19 cellular contexts compared by ENCODE assay signal in the genomic region with DNA sequence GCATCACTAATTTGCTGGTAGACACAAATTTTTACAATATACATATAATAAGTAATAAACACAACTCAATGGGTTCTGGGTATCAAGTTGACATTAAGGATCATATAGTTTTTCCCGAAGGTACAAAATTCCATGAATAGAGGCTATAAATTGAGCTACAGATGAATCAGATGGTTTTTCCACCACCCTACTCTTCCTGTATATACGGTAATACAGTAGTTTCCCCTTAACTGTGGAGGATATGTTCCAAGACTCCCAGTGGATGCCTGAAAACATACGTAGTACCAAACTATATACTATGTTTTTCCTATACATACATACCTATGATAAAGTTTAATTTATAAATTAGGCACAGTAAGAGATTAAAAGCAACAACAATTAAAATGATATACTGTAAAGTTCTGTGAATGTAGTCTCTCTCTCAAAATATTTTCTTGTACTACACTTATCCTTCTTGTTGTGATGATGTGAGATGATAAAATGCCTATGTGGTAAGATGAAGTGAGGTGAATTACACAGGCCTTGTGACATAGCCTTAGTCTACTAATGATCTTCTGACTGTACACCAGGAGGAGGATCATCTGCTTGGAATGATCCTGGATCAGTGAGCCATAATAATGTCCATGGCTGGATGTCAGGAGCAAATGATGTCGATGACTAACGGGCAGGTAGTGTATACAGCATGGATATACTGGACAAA.
DNase-seq lines count a peak whose midpoint lies in the region; ATAC-seq and TF ChIP-seq lines count a peak whose summit lies in the region.
"Had no signal": no experiment of that assay in that cellular context is flagged by ENCODE, and none has a peak within 500 bp of the region (broad histone marks: within the 10 kb centered on the region; RNA-seq: fewer than 3 reads in every experiment).

No MANE protein-coding gene starts in this region.

- no peaks in the 10 kb centered on the region for H3K4me1 ChIP-seq in psoas muscle
- H3K4me1 ChIP-seq: tibial artery had no signal

- peaks cover 0 to 25% of the 10 kb centered on the region in 2 donors for H3K36me3 ChIP-seq in psoas muscle (ENCODE audit: insufficient read depth in 1 of 2, low read depth in 1 of 2)

- H3K4me3 ChIP-seq in epithelial cell of esophagus (ENCODE audit: low read length) = no peak overlapping the region
- no peak overlapping the region for H3K4me3 ChIP-seq in psoas muscle
- H3K4me3 ChIP-seq: tibial artery had no signal

- no peak for DNase-seq in activated CD8-positive, alpha-beta T cell treated with anti-CD3 and anti-CD28 coated beads for 36 hours
- no peak for DNase-seq in activated CD8-positive, alpha-beta T cell treated with anti-CD3 and anti-CD28 coated beads, Interleukin-2, amount 10 ng/mL, durations not matched to agents 7 days and 5 days
- DNase-seq in HS-5 (ENCODE audit: low read depth) (peak; percentile 33), epithelial cell of esophagus (ENCODE audit: low read depth) (peak; percentile 60), psoas muscle (no peak), NCI-H2029 (lab: John Stamatoyannopoulos, UW) (no peak), NCI-H524 treated with DMSO at 0.1 percent for 48 hours (lab: John Stamatoyannopoulos, UW) (no peak)
- DNase-seq in activated CD4-positive, CD25-positive, alpha-beta regulatory T cell (lab: John Stamatoyannopoulos, UW) = no peak
- DNase-seq: activated CD8-positive, alpha-beta memory T cell treated with anti-CD3 and anti-CD28 coated beads, Interleukin-2, amount 50 U/mL, for 4 hours; DMS153; KG1; NCI-H1105; NCI-H774; T1000; tibial artery had no signal

- no peaks in the 10 kb centered on the region for H3K9me3 ChIP-seq in psoas muscle
- H3K9me3 ChIP-seq: tibial artery had no signal

- H3K27ac Mint-ChIP-seq in activated CD8-positive, alpha-beta T cell treated with anti-CD3 and anti-CD28 coated beads for 36 hours = peak overlapping the region; percentile 26
- H3K27ac Mint-ChIP-seq in activated CD8-positive, alpha-beta T cell treated with anti-CD3 and anti-CD28 coated beads, Interleukin-2, amount 10 ng/mL, durations not matched to agents 7 days and 5 days = no peak overlapping the region
- H3K27ac Mint-ChIP-seq: stimulated activated memory B cell treated with anti-CD40 and anti-IgM and Interleukin-4, amounts not matched to agents 10 μg/mL and 1 μg/mL and 100 μg/mL, for 72 hours had no signal

- WGBS in psoas muscle, 3 donors = 94 to 95% (median 95%) methylated on average over 5 of the region's 5 CpGs

- no peaks in the 10 kb centered on the region for H3K27me3 Mint-ChIP-seq in activated CD8-positive, alpha-beta T cell treated with anti-CD3 and anti-CD28 coated beads for 36 hours
- no peaks in the 10 kb centered on the region for H3K27me3 Mint-ChIP-seq in activated CD8-positive, alpha-beta T cell treated with anti-CD3 and anti-CD28 coated beads, Interleukin-2, amount 10 ng/mL, durations not matched to agents 7 days and 5 days (ENCODE audit: low read depth)
- H3K27me3 Mint-ChIP-seq: stimulated activated memory B cell treated with anti-CD40 and anti-IgM and Interleukin-4, amounts not matched to agents 10 μg/mL and 1 μg/mL and 100 μg/mL, for 72 hours had no signal

- H3K36me3 Mint-ChIP-seq in activated CD8-positive, alpha-beta T cell treated with anti-CD3 and anti-CD28 coated beads for 36 hours (ENCODE audit: low read depth) = peaks cover 5% of the 10 kb centered on the region
- H3K36me3 Mint-ChIP-seq in activated CD8-positive, alpha-beta T cell treated with anti-CD3 and anti-CD28 coated beads, Interleukin-2, amount 10 ng/mL, durations not matched to agents 7 days and 5 days (ENCODE audit: low read depth) = peaks cover 20% of the 10 kb centered on the region

- no peak for TF ChIP-seq CTCF in activated CD8-positive, alpha-beta T cell treated with anti-CD3 and anti-CD28 coated beads for 36 hours (IDR thresholded peaks at IDR 0.05)
- TF ChIP-seq CTCF in epithelial cell of esophagus (IDR thresholded peaks at IDR 0.05; ENCODE audit: insufficient read depth, low read depth, low read length, missing control alignments) (no peak), psoas muscle (IDR thresholded peaks at IDR 0.05) (no peak)

- ATAC-seq in activated CD8-positive, alpha-beta T cell treated with anti-CD3 and anti-CD28 coated beads for 36 hours = no peak
- no peak for ATAC-seq in activated CD8-positive, alpha-beta T cell treated with anti-CD3 and anti-CD28 coated beads, Interleukin-2, amount 10 ng/mL, durations not matched to agents 7 days and 5 days
- ATAC-seq in psoas muscle = peak in 3 of 4 donors; percentile 62 to 75 (median 68)
- ATAC-seq: left lobe of liver; Panc1; SK-N-SH treated with all-trans-retinoic acid at 6 μM for 48 hours; stimulated activated memory B cell treated with anti-CD40 and anti-IgM and Interleukin-4, amounts not matched to agents 10 μg/mL and 1 μg/mL and 100 μg/mL, for 72 hours had no signal

- H3K4me1 Mint-ChIP-seq in activated CD8-positive, alpha-beta T cell treated with anti-CD3 and anti-CD28 coated beads for 36 hours (ENCODE audit: low read depth) = peaks cover 14% of the 10 kb centered on the region
- H3K4me1 Mint-ChIP-seq in activated CD8-positive, alpha-beta T cell treated with anti-CD3 and anti-CD28 coated beads, Interleukin-2, amount 10 ng/mL, durations not matched to agents 7 days and 5 days (ENCODE audit: low read depth) = no peaks in the 10 kb centered on the region
- H3K4me1 Mint-ChIP-seq: stimulated activated memory B cell treated with anti-CD40 and anti-IgM and Interleukin-4, amounts not matched to agents 10 μg/mL and 1 μg/mL and 100 μg/mL, for 72 hours had no signal

- POLR2A ChIA-PET in activated CD8-positive, alpha-beta T cell treated with anti-CD3 and anti-CD28 coated beads for 36 hours (lab: Charles Lee) = no interaction called here
- POLR2A ChIA-PET in activated CD8-positive, alpha-beta T cell treated with anti-CD3 and anti-CD28 coated beads, Interleukin-2, amount 10 ng/mL, durations not matched to agents 7 days and 5 days (lab: Charles Lee) = no interaction called here

- CTCF ChIA-PET in activated CD8-positive, alpha-beta T cell treated with anti-CD3 and anti-CD28 coated beads for 36 hours (lab: Charles Lee) = no interaction called here
- CTCF ChIA-PET in activated CD8-positive, alpha-beta T cell treated with anti-CD3 and anti-CD28 coated beads, Interleukin-2, amount 10 ng/mL, durations not matched to agents 7 days and 5 days (lab: Charles Lee) = interaction anchor here (1.6 kb wide), 1 partner anchor 518 kb away, joined by 4 read pairs; no protein-coding TSS in a partner anchor

- no peak overlapping the region for H3K27ac ChIP-seq in psoas muscle
- H3K27ac ChIP-seq: tibial artery had no signal

- H3K9me3 Mint-ChIP-seq in activated CD8-positive, alpha-beta T cell treated with anti-CD3 and anti-CD28 coated beads for 36 hours = no peaks in the 10 kb centered on the region
- no peaks in the 10 kb centered on the region for H3K9me3 Mint-ChIP-seq in activated CD8-positive, alpha-beta T cell treated with anti-CD3 and anti-CD28 coated beads, Interleukin-2, amount 10 ng/mL, durations not matched to agents 7 days and 5 days (ENCODE audit: insufficient read depth)
- H3K9me3 Mint-ChIP-seq: stimulated activated memory B cell treated with anti-CD40 and anti-IgM and Interleukin-4, amounts not matched to agents 10 μg/mL and 1 μg/mL and 100 μg/mL, for 72 hours had no signal

- intact Hi-C loops in activated CD8-positive, alpha-beta T cell treated with anti-CD3 and anti-CD28 coated beads for 36 hours (cut with micrococcal nuclease) = no loop called here
- intact Hi-C loops in psoas muscle (cut with DNase I) = loop anchor here (10.0 kb wide), 2 partner anchors 196 to 516 kb away; partner anchors contain the start of gene GSK3B (in 1 of the 2)

- no peak overlapping the region for H3K4me3 Mint-ChIP-seq in activated CD8-positive, alpha-beta T cell treated with anti-CD3 and anti-CD28 coated beads for 36 hours
- H3K4me3 Mint-ChIP-seq in activated CD8-positive, alpha-beta T cell treated with anti-CD3 and anti-CD28 coated beads, Interleukin-2, amount 10 ng/mL, durations not matched to agents 7 days and 5 days = no peak overlapping the region
- H3K4me3 Mint-ChIP-seq: stimulated activated memory B cell treated with anti-CD40 and anti-IgM and Interleukin-4, amounts not matched to agents 10 μg/mL and 1 μg/mL and 100 μg/mL, for 72 hours had no signal

- H3K27me3 ChIP-seq in psoas muscle (ENCODE audit: insufficient read depth in 3 of 3, low read length in 2 of 3) = no peaks in the 10 kb centered on the region
- H3K27me3 ChIP-seq: tibial artery had no signal

Comparison
In these comparisons a context has a peak if more than half of its experiments do, and no peak if none do; other contexts are left out.
1. ATAC-seq: peak in psoas muscle (3 of 4); none in activated CD8-positive, alpha-beta T cell treated with anti-CD3 and anti-CD28 coated beads for 36 hours (single experiment) and activated CD8-positive, alpha-beta T cell treated with anti-CD3 and anti-CD28 coated beads, Interleukin-2, amount 10 ng/mL, durations not matched to agents 7 days and 5 days (single experiment).
2. DNase-seq: peak in HS-5 (single experiment) and epithelial cell of esophagus (single experiment); none in activated CD8-positive, alpha-beta T cell treated with anti-CD3 and anti-CD28 coated beads for 36 hours (single experiment), activated CD8-positive, alpha-beta T cell treated with anti-CD3 and anti-CD28 coated beads, Interleukin-2, amount 10 ng/mL, durations not matched to agents 7 days and 5 days (single experiment), psoas muscle (0 of 2), activated CD4-positive, CD25-positive, alpha-beta regulatory T cell (0 of 4), NCI-H2029 (single experiment) and NCI-H524 treated with DMSO at 0.1 percent for 48 hours (single experiment).